Comparison of ENCODE assay signal across 7 cellular contexts in genomic region chrX:65706041-65706828, GRCh38. TPM values are rescaled to one million over a fixed set of nuclear protein-coding genes. Genes with fewer than 3 reads are reported as not detected.
DNase-seq lines count a peak whose midpoint lies in the region; ATAC-seq and TF ChIP-seq lines count a peak whose summit lies in the region.

No MANE protein-coding gene starts in this region.

- H3K4me3 ChIP-seq in fibroblast of lung (replicated peaks in 1 of 4; ENCODE audit: control extremely low read depth in 1 of 4, insufficient read depth in 1 of 4, low read depth in 3 of 4, low read length in 4 of 4) = no peak overlapping the region
- no peak overlapping the region for H3K4me3 ChIP-seq in skeletal muscle tissue (ENCODE audit: low read length in 3 of 3)

- TF ChIP-seq CTCF in fibroblast of lung (conservative IDR thresholded peaks at IDR 0.05 in 1 of 2, IDR thresholded peaks at IDR 0.05 in 1 of 2; ENCODE audit: low read depth in 1 of 2, low read length in 2 of 2) = no peak

- H3K4me1 Mint-ChIP-seq in activated CD8-positive, alpha-beta T cell treated with anti-CD3 and anti-CD28 coated beads, Interleukin-2, amount 10 ng/mL, durations not matched to agents 7 days and 5 days (ENCODE audit: low read depth) = peaks cover 70% of the 10 kb centered on the region

- no peak for DNase-seq in activated CD8-positive, alpha-beta T cell treated with anti-CD3 and anti-CD28 coated beads, Interleukin-2, amount 10 ng/mL, durations not matched to agents 7 days and 5 days
- DNase-seq in fibroblast of lung (ENCODE audit: low read depth in 2 of 2) = peak; percentile 80 to 81
- DNase-seq in Kasumi-1 (lab: John Stamatoyannopoulos, UW) = no peak

- no peak overlapping the region for H3K9ac ChIP-seq in fibroblast of lung (ENCODE audit: insufficient read depth, low read length)
- H3K9ac ChIP-seq in skeletal muscle tissue (ENCODE audit: low read depth in 1 of 3, low read length in 3 of 3) = no peak overlapping the region

- peaks cover 65% of the 10 kb centered on the region for H3K79me2 ChIP-seq in fibroblast of lung (ENCODE audit: control insufficient read depth, insufficient read depth, low read length)

- no peaks in the 10 kb centered on the region for H3K27me3 ChIP-seq in fibroblast of lung (ENCODE audit: control insufficient read depth, insufficient read depth, low read length)
- H3K27me3 ChIP-seq in skeletal muscle tissue (ENCODE audit: control insufficient read depth in 3 of 3, insufficient read depth in 3 of 3, low read length in 3 of 3) = no peaks in the 10 kb centered on the region

- H3K36me3 ChIP-seq in fibroblast of lung (ENCODE audit: control insufficient read depth, insufficient read depth, low read length) = peaks cover 2% of the 10 kb centered on the region
- no peaks in the 10 kb centered on the region for H3K36me3 ChIP-seq in skeletal muscle tissue (ENCODE audit: control insufficient read depth in 3 of 3, insufficient read depth in 3 of 3, low read length in 3 of 3)

- ATAC-seq in GM18909 (IDR thresholded peaks at IDR 0.05; ENCODE audit: poor library complexity, unreplicated experiment) = peak; percentile 69
- peak; percentile 52 for ATAC-seq in HG03457 (IDR thresholded peaks at IDR 0.05; ENCODE audit: unreplicated experiment)
- ATAC-seq in activated CD8-positive, alpha-beta T cell treated with anti-CD3 and anti-CD28 coated beads, Interleukin-2, amount 10 ng/mL, durations not matched to agents 7 days and 5 days = peak; percentile 44
- no peak for ATAC-seq in GM21526 (IDR thresholded peaks at IDR 0.05; ENCODE audit: low FRiP score, unreplicated experiment)

- H3K9me3 Mint-ChIP-seq in activated CD8-positive, alpha-beta T cell treated with anti-CD3 and anti-CD28 coated beads, Interleukin-2, amount 10 ng/mL, durations not matched to agents 7 days and 5 days (ENCODE audit: insufficient read depth) = no peaks in the 10 kb centered on the region

- H3K9me3 ChIP-seq in fibroblast of lung (ENCODE audit: control insufficient read depth, insufficient read depth, low read depth, low read length) (no peaks in the 10 kb centered on the region), skeletal muscle tissue (ENCODE audit: control insufficient read depth in 3 of 3, low read length in 3 of 3) (no peaks in the 10 kb centered on the region)

- H3K27ac Mint-ChIP-seq in activated CD8-positive, alpha-beta T cell treated with anti-CD3 and anti-CD28 coated beads, Interleukin-2, amount 10 ng/mL, durations not matched to agents 7 days and 5 days = peak overlapping the region; percentile 76

- no peaks in the 10 kb centered on the region for H3K27me3 Mint-ChIP-seq in activated CD8-positive, alpha-beta T cell treated with anti-CD3 and anti-CD28 coated beads, Interleukin-2, amount 10 ng/mL, durations not matched to agents 7 days and 5 days (ENCODE audit: low read depth)

- CTCF ChIA-PET in activated CD8-positive, alpha-beta T cell treated with anti-CD3 and anti-CD28 coated beads, Interleukin-2, amount 10 ng/mL, durations not matched to agents 7 days and 5 days (lab: Charles Lee) = interaction anchor here (1.7 to 2.6 kb wide), 3 partner anchors 10 to 110 kb away, joined by 4 to 13 read pairs (median 6); no protein-coding TSS in a partner anchor

- POLR2A ChIA-PET in activated CD8-positive, alpha-beta T cell treated with anti-CD3 and anti-CD28 coated beads, Interleukin-2, amount 10 ng/mL, durations not matched to agents 7 days and 5 days (lab: Charles Lee) = interaction anchor here (1.0 kb wide), 1 partner anchor 14 kb away, joined by 4 read pairs; no protein-coding TSS in a partner anchor

- H3K4me1 ChIP-seq in fibroblast of lung (ENCODE audit: control insufficient read depth, extremely low read depth, insufficient read depth, low read length) (peaks cover 20% of the 10 kb centered on the region), skeletal muscle tissue (ENCODE audit: control insufficient read depth in 3 of 3, insufficient read depth in 3 of 3, low read length in 3 of 3) (peaks cover 21 to 39% (median 25%) of the 10 kb centered on the region in 3 donors)

- peak overlapping the region; percentile 85 for H3K27ac ChIP-seq in fibroblast of lung (ENCODE audit: insufficient read depth, low read length)
- peak overlapping the region; percentile 62 for H3K27ac ChIP-seq in skeletal muscle tissue (ENCODE audit: low read depth, low read length)

- peaks cover 2% of the 10 kb centered on the region for H4K20me1 ChIP-seq in fibroblast of lung (ENCODE audit: control insufficient read depth, extremely low read depth, insufficient read depth, low read length)

- H2AFZ ChIP-seq in fibroblast of lung (ENCODE audit: low read length) = no peak overlapping the region

- H3K4me3 Mint-ChIP-seq in activated CD8-positive, alpha-beta T cell treated with anti-CD3 and anti-CD28 coated beads, Interleukin-2, amount 10 ng/mL, durations not matched to agents 7 days and 5 days = peak overlapping the region; percentile 43

- H3K4me2 ChIP-seq in fibroblast of lung (ENCODE audit: extremely low read depth, insufficient read depth, low read length) = peak overlapping the region; percentile 45

- peaks cover 64% of the 10 kb centered on the region for H3K36me3 Mint-ChIP-seq in activated CD8-positive, alpha-beta T cell treated with anti-CD3 and anti-CD28 coated beads, Interleukin-2, amount 10 ng/mL, durations not matched to agents 7 days and 5 days (ENCODE audit: low read depth)

RNA-seq across cellular contexts. Expression of gene MSN, which starts 38.8 kb away (rescaled TPM):
- 100 to 1,000 TPM; 622 to 627 TPM for total RNA-seq in activated CD8-positive, alpha-beta T cell treated with anti-CD3 and anti-CD28 coated beads, Interleukin-2, amount 10 ng/mL, durations not matched to agents 7 days and 5 days
- total RNA-seq in fibroblast of lung (107 and 148 TPM in 2 replicates), skeletal muscle tissue (57.9 TPM)
- 488 and 590 TPM in 2 replicates for polyA plus RNA-seq in fibroblast of lung
- polyA plus RNA-seq in fibroblast of lung (2012) = 379 and 414 TPM in 2 replicates
- polyA minus RNA-seq in fibroblast of lung (ENCODE audit: low replicate concordance) = 582 and 606 TPM in 2 replicates

Comparison
In these comparisons a context has a peak if more than half of its experiments do, and no peak if none do; other contexts are left out.
1. DNase-seq: peak in fibroblast of lung (2 of 2); none in activated CD8-positive, alpha-beta T cell treated with anti-CD3 and anti-CD28 coated beads, Interleukin-2, amount 10 ng/mL, durations not matched to agents 7 days and 5 days (single experiment) and Kasumi-1 (0 of 2).